1 cellular context compared by ENCODE assay signal in genomic region chr16:57970971-57971370, GRCh38.
TF ChIP-seq lines count a peak whose summit lies in the region.

Gene CNGB1 (minus strand): TSS chr16:57971128. CDS start chr16:57967286, 3,842 bp downstream.

TF ChIP-seq in H1, 55 proteins besides CTCF, POLR2A, EP300 and RAD21:
- TF ChIP-seq NANOG (IDR thresholded peaks at IDR 0.05; ENCODE audit: insufficient read depth, low read depth, low read length, poor library complexity, severe bottlenecking) (no peak), E2F6 (IDR thresholded peaks at IDR 0.05) (no peak), CREB1 (IDR thresholded peaks at IDR 0.05) (no peak), BCL11A (IDR thresholded peaks at IDR 0.05; ENCODE audit: low read depth in 2 of 2, low read length in 2 of 2) (no peak), ATF2 (IDR thresholded peaks at IDR 0.05; ENCODE audit: low read length) (no peak), SIX5 (IDR thresholded peaks at IDR 0.05; ENCODE audit: low read depth, low read length) (no peak), SIRT6 (IDR thresholded peaks at IDR 0.05; ENCODE audit: low read length) (no peak), SAP30 (IDR thresholded peaks at IDR 0.05; ENCODE audit: insufficient read depth, insufficient replicate concordance, low read length) (no peak), POU5F1 (IDR thresholded peaks at IDR 0.05; ENCODE audit: low read depth, low read length) (no peak), CHD7 (IDR thresholded peaks at IDR 0.05; ENCODE audit: insufficient replicate concordance, low read length) (no peak), SP1 (IDR thresholded peaks at IDR 0.05; ENCODE audit: low read depth, low read length) (no peak), FOSL1 (IDR thresholded peaks at IDR 0.05; ENCODE audit: insufficient read depth, low read depth, low read length) (no peak), SIN3A (conservative IDR thresholded peaks at IDR 0.05 in 1 of 2, IDR thresholded peaks at IDR 0.05 in 1 of 2; ENCODE audit: low read depth in 1 of 2, low read length in 2 of 2) (no peak), TBP (IDR thresholded peaks at IDR 0.05; ENCODE audit: low read depth, low read length) (no peak), SRF (IDR thresholded peaks at IDR 0.05; ENCODE audit: low read depth, low read length) (no peak), TEAD4 (IDR thresholded peaks at IDR 0.05; ENCODE audit: low read depth, low read length) (no peak)
TF ChIP-seq in H1: peak in this region for 0.
